ENCODE assay signal across 8 cellular contexts in genomic region chr10:51001587-51001986, GRCh38.
A peak's percentile ranks its signal among the peaks of the same experiment; 100 is the strongest.
DNase-seq lines count a peak whose midpoint lies in the region; ATAC-seq and TF ChIP-seq lines count a peak whose summit lies in the region.

No MANE protein-coding gene starts in this region.

- H3K4me1 ChIP-seq in body of pancreas = peaks cover 3% of the 10 kb centered on the region

- DNase-seq in NCI-H1694 (lab: John Stamatoyannopoulos, UW) (peak; percentile 37), NCI-H1694 treated with DMSO at 0.1 percent for 48 hours (lab: John Stamatoyannopoulos, UW) (no peak), HT-29 (ENCODE audit: low spot score) (peak; percentile 42), body of pancreas (peak in 1 of 4 donors; percentile 2), lung microvascular endothelial cell (ENCODE audit: low read depth in 2 of 2) (peak; percentile 15 to 43), NCI-H1930 (lab: John Stamatoyannopoulos, UW) (no peak), T-helper 9 cell (no peak), C1 segment of cervical spinal cord (lab: John Stamatoyannopoulos, UW) (no peak)

- no peak overlapping the region for H3K27ac ChIP-seq in body of pancreas

- no peaks in the 10 kb centered on the region for H3K27me3 ChIP-seq in body of pancreas

- WGBS in body of pancreas, 2 donors = 0 to 3% methylated on average over 1 of the region's 1 CpG

- ATAC-seq in body of pancreas = peak; percentile 62

- intact Hi-C loops in body of pancreas (cut with DNase I) = no loop called here

- H3K36me3 ChIP-seq in body of pancreas (replicated peaks in 1 of 2; ENCODE audit: insufficient read depth in 1 of 2, low read depth in 2 of 2) = no peaks in the 10 kb centered on the region

- no peak overlapping the region for H3K4me3 ChIP-seq in body of pancreas

- H3K9me3 ChIP-seq in body of pancreas = no peaks in the 10 kb centered on the region

- TF ChIP-seq POLR2A in body of pancreas (IDR thresholded peaks at IDR 0.05) = no peak

- peak; percentile 26 to 74 (median 60) for TF ChIP-seq CTCF in body of pancreas (IDR thresholded peaks at IDR 0.05)

Comparison
In these comparisons a context has a peak if more than half of its experiments do, and no peak if none do; other contexts are left out.
1. DNase-seq: peak in NCI-H1694 (single experiment), HT-29 (single experiment) and lung microvascular endothelial cell (2 of 2); none in NCI-H1694 treated with DMSO at 0.1 percent for 48 hours (single experiment), NCI-H1930 (0 of 2), T-helper 9 cell (single experiment) and C1 segment of cervical spinal cord (0 of 14).